In genomic region chr3:12436514-12437222, GRCh38 we compare ENCODE assay signal across 15 cellular contexts. TPM values are rescaled to one million over a fixed set of nuclear protein-coding genes. Genes with fewer than 3 reads are reported as not detected.
A peak's percentile ranks its signal among the peaks of the same experiment; 100 is the strongest.
DNase-seq lines count a peak whose midpoint lies in the region; ATAC-seq and TF ChIP-seq lines count a peak whose summit lies in the region.
"Had no signal": no experiment of that assay in that cellular context is flagged by ENCODE, and none has a peak within 500 bp of the region (broad histone marks: within the 10 kb centered on the region; RNA-seq: fewer than 3 reads in every experiment).

No MANE protein-coding gene starts in this region.

- no peak overlapping the region for H3K4me3 Mint-ChIP-seq in osteocyte (ENCODE audit: unreplicated experiment)
- no peak overlapping the region for H3K4me3 Mint-ChIP-seq in activated T-cell treated with anti-CD3 and anti-CD28 coated beads, Interleukin-2, amount 50 U/mL, for 24 hours
- H3K4me3 Mint-ChIP-seq: activated naive CD4-positive, alpha-beta T cell treated with anti-CD3 and anti-CD28 coated beads, Interleukin-2, amount 10 ng/mL, durations not matched to agents 7 days and 5 days; B cell; dendritic cell treated with granulocyte-macrophage colony-stimulating factor and Interleukin-4, amounts not matched to agents 40 ng/mL and 50 ng/mL, for 4 days; neural crest cell had no signal

- peaks cover 4% of the 10 kb centered on the region for H3K36me3 Mint-ChIP-seq in osteocyte (ENCODE audit: unreplicated experiment)
- H3K36me3 Mint-ChIP-seq in activated T-cell treated with anti-CD3 and anti-CD28 coated beads, Interleukin-2, amount 50 U/mL, for 24 hours (ENCODE audit: low read depth), result no peaks in the 10 kb centered on the region
- H3K36me3 Mint-ChIP-seq: activated naive CD4-positive, alpha-beta T cell treated with anti-CD3 and anti-CD28 coated beads, Interleukin-2, amount 10 ng/mL, durations not matched to agents 7 days and 5 days had no signal

- TF ChIP-seq CTCF in AG04449 (IDR thresholded peaks at IDR 0.05; ENCODE audit: insufficient read depth, low read length, missing control alignments) (no peak), osteocyte (IDR thresholded peaks at IDR 0.05) (no peak)

- H3K27me3 Mint-ChIP-seq in osteocyte (ENCODE audit: unreplicated experiment), result peaks cover 17% of the 10 kb centered on the region
- H3K27me3 Mint-ChIP-seq in activated T-cell treated with anti-CD3 and anti-CD28 coated beads, Interleukin-2, amount 50 U/mL, for 24 hours, result peaks cover 2% of the 10 kb centered on the region

- POLR2A ChIA-PET in AG04449 (lab: Yijun Ruan, JAX), result no interaction called here

- no peak for ATAC-seq in HG02642 (IDR thresholded peaks at IDR 0.05; ENCODE audit: poor library complexity, unreplicated experiment)
- no peak for ATAC-seq in GM21723 (IDR thresholded peaks at IDR 0.05; ENCODE audit: unreplicated experiment)
- ATAC-seq in GM19023 (IDR thresholded peaks at IDR 0.05; ENCODE audit: unreplicated experiment), result no peak

- no peak for DNase-seq in AG04449 (ENCODE audit: low read depth, low spot score)
- peak; percentile 39 for DNase-seq in HT1080 (ENCODE audit: low read depth)
- DNase-seq in fibroblast of gingiva (ENCODE audit: low read depth), result peak; percentile 54
- no peak for DNase-seq in osteocyte (ENCODE audit: extremely low spot score, unreplicated experiment)
- no peak for DNase-seq in activated T-cell treated with anti-CD3 and anti-CD28 coated beads, Interleukin-2, amount 50 U/mL, for 24 hours
- DNase-seq: activated naive CD4-positive, alpha-beta T cell treated with anti-CD3 and anti-CD28 coated beads, Interleukin-2, amount 10 ng/mL, durations not matched to agents 7 days and 5 days; glutamatergic neuron; NCI-H1436 treated with DMSO at 0.1 percent for 48 hours; NCI-H69 had no signal

- H3K9me3 Mint-ChIP-seq in osteocyte (ENCODE audit: unreplicated experiment), result peaks cover 3% of the 10 kb centered on the region
- H3K9me3 Mint-ChIP-seq in activated T-cell treated with anti-CD3 and anti-CD28 coated beads, Interleukin-2, amount 50 U/mL, for 24 hours, result no peaks in the 10 kb centered on the region
- H3K9me3 Mint-ChIP-seq: activated naive CD4-positive, alpha-beta T cell treated with anti-CD3 and anti-CD28 coated beads, Interleukin-2, amount 10 ng/mL, durations not matched to agents 7 days and 5 days; dendritic cell treated with granulocyte-macrophage colony-stimulating factor and Interleukin-4, amounts not matched to agents 40 ng/mL and 50 ng/mL, for 4 days; neural crest cell had no signal

- peaks cover 46% of the 10 kb centered on the region for H3K4me1 Mint-ChIP-seq in osteocyte (ENCODE audit: unreplicated experiment)
- H3K4me1 Mint-ChIP-seq in activated T-cell treated with anti-CD3 and anti-CD28 coated beads, Interleukin-2, amount 50 U/mL, for 24 hours (ENCODE audit: low read depth), result no peaks in the 10 kb centered on the region
- H3K4me1 Mint-ChIP-seq: activated naive CD4-positive, alpha-beta T cell treated with anti-CD3 and anti-CD28 coated beads, Interleukin-2, amount 10 ng/mL, durations not matched to agents 7 days and 5 days; B cell had no signal

- H3K4me3 ChIP-seq in AG04449 (ENCODE audit: low read depth, low read length), result peak overlapping the region; percentile 30

- peak overlapping the region; percentile 33 for H3K27ac Mint-ChIP-seq in osteocyte (ENCODE audit: unreplicated experiment)
- no peak overlapping the region for H3K27ac Mint-ChIP-seq in activated T-cell treated with anti-CD3 and anti-CD28 coated beads, Interleukin-2, amount 50 U/mL, for 24 hours
- H3K27ac Mint-ChIP-seq: activated naive CD4-positive, alpha-beta T cell treated with anti-CD3 and anti-CD28 coated beads, Interleukin-2, amount 10 ng/mL, durations not matched to agents 7 days and 5 days; B cell; dendritic cell treated with granulocyte-macrophage colony-stimulating factor and Interleukin-4, amounts not matched to agents 40 ng/mL and 50 ng/mL, for 4 days had no signal

- CTCF ChIA-PET in AG04449 (lab: Yijun Ruan, JAX), result interaction anchor here (1.1 to 3.1 kb wide), 3 partner anchors 9 to 301 kb away, joined by 3 to 10 read pairs (median 5); no protein-coding TSS in a partner anchor

RNA-seq across cellular contexts. Expression of gene TSEN2, which starts 47.6 kb away (rescaled TPM):
- 14.8 and 20.2 TPM in 2 replicates for total RNA-seq in HT1080 (2014; rRNA removed; shearing (Covaris generic))
- polyA plus RNA-seq in HT1080 (2015; cell fraction: cytosol; rRNA removed), result 11.9 TPM in 2 replicates
- 31.1 and 32.7 TPM in 2 replicates for polyA plus RNA-seq in HT1080 (2015; cell fraction: nucleus; rRNA removed)
- 11.5 and 14.1 TPM in 2 replicates for total RNA-seq in osteocyte

Comparison
In these comparisons a context has a peak if more than half of its experiments do, and no peak if none do; other contexts are left out.
1. DNase-seq: peak in HT1080 (single experiment) and fibroblast of gingiva (single experiment); none in AG04449 (single experiment), osteocyte (single experiment) and activated T-cell treated with anti-CD3 and anti-CD28 coated beads, Interleukin-2, amount 50 U/mL, for 24 hours (single experiment).